In genomic region chrX:4935387-4935786, GRCh38 we compare ENCODE assay signal across 1 cellular context.
TF ChIP-seq lines count a peak whose summit lies in the region.

No MANE protein-coding gene starts in this region.

TF ChIP-seq in SK-N-SH, 30 proteins besides CTCF, POLR2A, EP300 and RAD21 (continued from another document):
- TF ChIP-seq REST (IDR thresholded peaks at IDR 0.05; ENCODE audit: low read depth, low read length): no peak
- no peak for TF ChIP-seq SMC3 (IDR thresholded peaks at IDR 0.05; ENCODE audit: low read depth, low read length)
- TF ChIP-seq EZH2phosphoT487 (IDR thresholded peaks at IDR 0.05; ENCODE audit: borderline replicate concordance, low read depth): no peak
- TF ChIP-seq NFIC (IDR thresholded peaks at IDR 0.05; ENCODE audit: borderline replicate concordance): no peak
- no peak for TF ChIP-seq GABPA (IDR thresholded peaks at IDR 0.05; ENCODE audit: low read depth)
TF ChIP-seq in SK-N-SH: peak in this region for 0.
